ENCODE assay signal across 21 cellular contexts in the genomic region with DNA sequence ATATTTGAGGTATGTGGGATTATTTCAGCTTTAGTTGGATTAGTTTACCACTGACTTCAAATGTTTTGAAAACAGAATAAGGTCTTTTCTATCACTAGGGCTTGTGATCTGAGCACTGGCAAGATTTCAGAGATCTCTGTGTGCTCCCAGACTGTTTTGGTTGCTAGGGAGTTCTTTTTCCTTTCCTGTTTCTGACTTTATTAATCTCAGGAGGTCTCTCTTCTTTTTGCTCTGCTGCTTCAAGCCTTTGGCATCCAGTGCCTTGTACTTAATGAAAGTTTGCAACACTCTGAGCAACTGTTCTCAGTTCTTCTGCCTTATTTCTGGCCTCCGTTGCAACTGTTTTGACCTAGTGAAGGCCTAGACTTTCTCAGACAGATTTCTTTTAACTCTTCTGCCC. TPM values are rescaled to one million over a fixed set of nuclear protein-coding genes. Genes with fewer than 3 reads are reported as not detected.
DNase-seq lines count a peak whose midpoint lies in the region; TF ChIP-seq lines count a peak whose summit lies in the region.
"Had no signal": no experiment of that assay in that cellular context is flagged by ENCODE, and none has a peak within 500 bp of the region (broad histone marks: within the 10 kb centered on the region; RNA-seq: fewer than 3 reads in every experiment).

No MANE protein-coding gene starts in this region.

- no peaks in the 10 kb centered on the region for H3K27me3 ChIP-seq in hepatocyte
- no peaks in the 10 kb centered on the region for H3K27me3 ChIP-seq in vagina
- H3K27me3 ChIP-seq: neutrophil had no signal

- H3K4me2 ChIP-seq in hepatocyte = peak overlapping the region; percentile 48
- H3K4me2 ChIP-seq: KMS-11 had no signal

- intact Hi-C loops in vagina (cut with DNase I) = no loop called here

- DNase-seq in fibroblast of gingiva (ENCODE audit: low read depth) = peak; percentile 23
- peak; percentile 38 for DNase-seq in hepatocyte (ENCODE audit: low spot score)
- peak; percentile 78 for DNase-seq in retinal pigment epithelial cell (ENCODE audit: low read depth)
- DNase-seq in vagina (ENCODE audit: extremely low spot score in 2 of 2) = no peak
- DNase-seq in T-helper 1 cell = no peak
- no peak for DNase-seq in activated CD8-positive, alpha-beta memory T cell treated with anti-CD3 and anti-CD28 coated beads for 24 hours
- no peak for DNase-seq in NCI-H345 (lab: John Stamatoyannopoulos, UW)
- DNase-seq: activated CD4-positive, alpha-beta T cell treated with anti-CD3 and anti-CD28 coated beads, Interleukin-2, amount 50 U/mL, for 4 hours; activated naive CD4-positive, alpha-beta T cell treated with anti-CD3 and anti-CD28 coated beads, Interleukin-2, amount 50 U/mL, for 16 hours; activated T-cell treated with anti-CD3 and anti-CD28 coated beads for 4 hours; COR-L47; erythroblast; NCI-H1092; NCI-H2081; NCI-H524; stimulated activated CD4-positive, alpha-beta T cell treated with anti-CD3 and anti-CD28 coated beads, Interleukin-4, amount 100 ng/mL, for 1 hour had no signal

- H3K27ac ChIP-seq in hepatocyte (peak overlapping the region; percentile 78), vagina (peak overlapping the region; percentile 11)
- H3K27ac ChIP-seq: KMS-11, neutrophil, VCaP had no signal

- no peaks in the 10 kb centered on the region for H3K9me2 ChIP-seq in hepatocyte (replicated peaks; ENCODE audit: insufficient read depth)

- H4K20me1 ChIP-seq in hepatocyte (ENCODE audit: insufficient read depth, poor library complexity, severe bottlenecking) = no peaks in the 10 kb centered on the region

- WGBS in hepatocyte (ENCODE audit: low lambda C conversion rate, missing lambda C conversion rate) = 9% methylated on average over 1 of the region's 1 CpG

- peaks cover 6% of the 10 kb centered on the region for H3K4me1 ChIP-seq in hepatocyte (ENCODE audit: insufficient read depth)
- H3K4me1 ChIP-seq in vagina = no peaks in the 10 kb centered on the region
- H3K4me1 ChIP-seq: HAP-1 had no signal

- no peaks in the 10 kb centered on the region for H3K36me3 ChIP-seq in hepatocyte (replicated peaks; ENCODE audit: insufficient read depth, low read depth)
- H3K36me3 ChIP-seq in vagina = no peaks in the 10 kb centered on the region
- H3K36me3 ChIP-seq: HAP-1, neutrophil had no signal

- H3K9me3 ChIP-seq in hepatocyte (ENCODE audit: low read depth) = no peaks in the 10 kb centered on the region
- H3K9me3 ChIP-seq in vagina = no peaks in the 10 kb centered on the region
- H3K9me3 ChIP-seq: HAP-1, neutrophil had no signal

- no peak overlapping the region for H2AFZ ChIP-seq in hepatocyte

- TF ChIP-seq POLR2A in vagina (IDR thresholded peaks at IDR 0.05) = no peak

- H3K79me2 ChIP-seq in hepatocyte = no peaks in the 10 kb centered on the region

- TF ChIP-seq CTCF in hepatocyte (IDR thresholded peaks at IDR 0.05; ENCODE audit: poor library complexity) = no peak
- TF ChIP-seq CTCF in retinal pigment epithelial cell (conservative IDR thresholded peaks at IDR 0.05; ENCODE audit: low read depth, low read length) = no peak
- no peak for TF ChIP-seq CTCF in vagina (IDR thresholded peaks at IDR 0.05)

- H3K4me3 ChIP-seq in hepatocyte (no peak overlapping the region), retinal pigment epithelial cell (ENCODE audit: low read length) (no peak overlapping the region), vagina (no peak overlapping the region)
- H3K4me3 ChIP-seq: HAP-1, skin epidermis had no signal

RNA-seq across cellular contexts. Expression of a gene that starts 32.1 kb away (rescaled TPM):
- 15.5 and 17.5 TPM in 2 replicates for total RNA-seq in hepatocyte
- polyA plus RNA-seq in hepatocyte = 6.1 and 10.2 TPM in 2 replicates
- 10.6 TPM for total RNA-seq in vagina

Comparison
In these comparisons a context has a peak if more than half of its experiments do, and no peak if none do; other contexts are left out.
1. DNase-seq: peak in fibroblast of gingiva (single experiment), hepatocyte (single experiment) and retinal pigment epithelial cell (single experiment); none in vagina (0 of 2), T-helper 1 cell (0 of 5), activated CD8-positive, alpha-beta memory T cell treated with anti-CD3 and anti-CD28 coated beads for 24 hours (single experiment) and NCI-H345 (single experiment).